In the genomic region with DNA sequence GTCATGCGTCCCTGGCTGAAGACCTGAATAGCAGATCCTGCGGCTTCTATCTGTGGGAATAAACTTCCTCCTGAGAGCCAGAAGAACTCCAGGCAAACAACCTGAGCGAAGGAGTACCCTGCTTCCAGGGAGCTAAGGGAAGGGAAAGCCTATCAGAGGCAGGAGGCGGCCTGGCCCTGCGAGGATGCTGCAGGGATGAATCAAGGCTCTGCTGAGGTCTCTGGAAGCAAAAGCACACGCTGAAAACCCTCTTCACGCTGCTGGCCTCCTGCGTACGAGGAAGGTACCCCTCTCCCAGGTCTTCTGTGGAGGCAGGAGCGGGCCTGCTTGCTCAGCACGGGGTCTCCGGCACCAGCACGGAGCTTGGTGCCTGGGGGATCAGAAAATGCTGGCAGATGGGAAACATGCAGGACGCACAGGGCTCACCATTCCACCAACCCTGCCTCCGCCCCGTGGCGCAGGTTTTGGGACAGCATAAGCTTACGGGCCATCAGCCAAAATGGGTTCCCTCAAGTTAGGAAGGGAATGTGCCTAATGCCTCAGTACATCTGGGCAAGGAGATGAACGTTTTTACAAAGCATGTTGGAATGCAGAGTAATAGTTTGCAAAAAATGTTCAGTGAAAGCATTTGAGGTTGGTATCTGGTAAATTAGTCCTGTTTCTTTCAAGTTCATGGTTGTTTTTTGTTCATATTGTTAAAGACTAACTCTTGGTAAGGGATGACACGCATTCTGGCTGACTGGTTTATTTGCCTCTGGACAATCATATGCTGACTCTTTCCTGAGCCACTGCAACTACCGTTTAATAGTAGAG, we compare ENCODE assay signal across 14 cellular contexts.
DNase-seq lines count a peak whose midpoint lies in the region; ATAC-seq and TF ChIP-seq lines count a peak whose summit lies in the region.
"Had no signal": no experiment of that assay in that cellular context is flagged by ENCODE, and none has a peak within 500 bp of the region (broad histone marks: within the 10 kb centered on the region; RNA-seq: fewer than 3 reads in every experiment).

No MANE protein-coding gene starts in this region.

- H3K9ac ChIP-seq in adipocyte (ENCODE audit: low read length) = no peak overlapping the region
- H3K9ac ChIP-seq: KMS-11 had no signal

- no peak for ATAC-seq in heart right ventricle
- ATAC-seq in aorta (ENCODE audit: low FRiP score) = peak; percentile 14
- ATAC-seq in GM18861 (IDR thresholded peaks at IDR 0.05; ENCODE audit: unreplicated experiment) = no peak
- no peak for ATAC-seq in GM18498 (IDR thresholded peaks at IDR 0.05; ENCODE audit: unreplicated experiment)

- DNase-seq in cardiac muscle cell (ENCODE audit: low read depth in 1 of 2, low spot score in 1 of 2) (no peak), heart right ventricle (no peak), adipocyte (ENCODE audit: low read depth) (peak; percentile 81), iris pigment epithelial cell (ENCODE audit: low read depth) (peak; percentile 71), aorta (peak in 1 of 2 donors; percentile 69)
- DNase-seq in central memory CD4-positive, alpha-beta T cell = no peak
- DNase-seq: CD8-positive, alpha-beta memory T cell; dermis blood vessel endothelial cell; NCI-H226; occipital lobe; uterus had no signal

- H3K4me1 ChIP-seq in cardiac muscle cell (ENCODE audit: low read depth) (peaks cover 24% of the 10 kb centered on the region), heart right ventricle (peaks cover 7 to 82% (median 45%) of the 10 kb centered on the region in 9 donors), adipocyte (ENCODE audit: control insufficient read depth, insufficient read depth, low read length) (no peaks in the 10 kb centered on the region), aorta (ENCODE audit: control insufficient read depth in 1 of 2, insufficient read depth in 2 of 2, low read length in 2 of 2) (no peaks in the 10 kb centered on the region)
- H3K4me1 ChIP-seq: uterus had no signal

- 84 to 85% methylated on average over 21 of the region's 21 CpGs for WGBS in heart right ventricle, 2 donors
- 14 to 22% methylated on average over 21 of the region's 21 CpGs for WGBS in aorta, 2 donors

- H3K27me3 ChIP-seq in cardiac muscle cell (no peaks in the 10 kb centered on the region), heart right ventricle (no peaks in the 10 kb centered on the region), adipocyte (replicated peaks; ENCODE audit: control insufficient read depth, insufficient read depth, low read length) (no peaks in the 10 kb centered on the region), aorta (ENCODE audit: control insufficient read depth in 1 of 2, insufficient read depth in 2 of 2, low read length in 1 of 2) (no peaks in the 10 kb centered on the region)
- H3K27me3 ChIP-seq: uterus had no signal

- TF ChIP-seq CTCF in cardiac muscle cell (IDR thresholded peaks at IDR 0.05; ENCODE audit: low read depth, low read length) (no peak), heart right ventricle (IDR thresholded peaks at IDR 0.05) (no peak)

- no peaks in the 10 kb centered on the region for H3K9me3 ChIP-seq in cardiac muscle cell (ENCODE audit: low read depth)
- H3K9me3 ChIP-seq in heart right ventricle = no peaks in the 10 kb centered on the region
- H3K9me3 ChIP-seq in adipocyte (ENCODE audit: control insufficient read depth, low read length) = no peaks in the 10 kb centered on the region
- no peaks in the 10 kb centered on the region for H3K9me3 ChIP-seq in aorta (ENCODE audit: control insufficient read depth, low read length)
- H3K9me3 ChIP-seq: uterus had no signal

- intact Hi-C loops in heart right ventricle (cut with DNase I) = loop anchor here in 4 of 10 donors (5.0 to 10.0 kb wide), 3 partner anchors 53 to 65 kb away; no protein-coding TSS in a partner anchor
- intact Hi-C loops in aorta (cut with DNase I) = no loop called here

- peak overlapping the region; percentile 76 for H3K27ac ChIP-seq in cardiac muscle cell
- H3K27ac ChIP-seq in heart right ventricle = peak overlapping the region in 5 of 10 donors; percentile 6 to 37 (median 27)
- peak overlapping the region; percentile 49 to 84 for H3K27ac ChIP-seq in aorta (ENCODE audit: low read depth in 1 of 2, low read length in 2 of 2)
- H3K27ac ChIP-seq: KMS-11, uterus had no signal

- H3K4me3 ChIP-seq in cardiac muscle cell (no peak overlapping the region), heart right ventricle (no peak overlapping the region), adipocyte (ENCODE audit: low read length) (no peak overlapping the region), aorta (ENCODE audit: low read length in 2 of 2) (no peak overlapping the region)
- H3K4me3 ChIP-seq: uterus had no signal

- H3K36me3 ChIP-seq in cardiac muscle cell (peaks cover 12% of the 10 kb centered on the region), heart right ventricle (peaks cover 0 to 76% (median 8%) of the 10 kb centered on the region in 9 donors), adipocyte (ENCODE audit: control insufficient read depth, insufficient read depth, low read length, severe bottlenecking) (peaks cover 20% of the 10 kb centered on the region), aorta (ENCODE audit: control insufficient read depth in 1 of 2, insufficient read depth in 2 of 2, low read length in 1 of 2) (no peaks in the 10 kb centered on the region)
- H3K36me3 ChIP-seq: uterus had no signal

Comparison
In these comparisons a context has a peak if more than half of its experiments do, and no peak if none do; other contexts are left out.
1. DNase-seq: peak in adipocyte (single experiment) and iris pigment epithelial cell (single experiment); none in cardiac muscle cell (0 of 2), heart right ventricle (0 of 2) and central memory CD4-positive, alpha-beta T cell (single experiment).